10 cellular contexts compared by ENCODE assay signal in the genomic region with DNA sequence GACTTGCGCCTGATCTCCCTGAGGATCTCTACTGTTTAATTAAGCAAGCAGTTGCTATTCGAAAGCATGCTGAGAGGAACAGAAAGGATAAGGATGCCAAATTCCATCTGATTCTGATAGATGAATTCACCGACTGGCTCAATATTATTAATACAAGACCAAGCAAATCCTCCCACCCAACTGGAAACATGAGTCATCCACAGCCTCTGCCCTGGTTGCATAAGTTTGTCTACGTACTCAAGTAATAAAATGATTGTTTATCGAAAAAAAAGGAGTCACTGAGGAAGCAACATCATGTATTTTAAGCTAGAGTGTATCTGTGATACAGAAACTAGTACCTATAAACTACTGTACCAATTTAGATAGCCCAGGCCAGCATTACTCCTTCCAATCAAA. TPM values are rescaled to one million over a fixed set of nuclear protein-coding genes. Genes with fewer than 3 reads are reported as not detected.
DNase-seq lines count a peak whose midpoint lies in the region; ATAC-seq and TF ChIP-seq lines count a peak whose summit lies in the region.
"Had no signal": no experiment of that assay in that cellular context is flagged by ENCODE, and none has a peak within 500 bp of the region (broad histone marks: within the 10 kb centered on the region; RNA-seq: fewer than 3 reads in every experiment).

No MANE protein-coding gene starts in this region.

- H3K4me1 Mint-ChIP-seq in osteocyte (ENCODE audit: unreplicated experiment), result peaks cover 32% of the 10 kb centered on the region
- H3K4me1 Mint-ChIP-seq in activated CD8-positive, alpha-beta T cell treated with anti-CD3 and anti-CD28 coated beads, Interleukin-2, amount 10 ng/mL, durations not matched to agents 7 days and 5 days (ENCODE audit: low read depth), result peaks cover 12% of the 10 kb centered on the region

- H3K27me3 Mint-ChIP-seq in osteocyte (ENCODE audit: unreplicated experiment), result no peaks in the 10 kb centered on the region
- H3K27me3 Mint-ChIP-seq in activated CD8-positive, alpha-beta T cell treated with anti-CD3 and anti-CD28 coated beads, Interleukin-2, amount 10 ng/mL, durations not matched to agents 7 days and 5 days (ENCODE audit: low read depth), result no peaks in the 10 kb centered on the region

- no peak for ATAC-seq in activated CD8-positive, alpha-beta T cell treated with anti-CD3 and anti-CD28 coated beads, Interleukin-2, amount 10 ng/mL, durations not matched to agents 7 days and 5 days

- peaks cover 2% of the 10 kb centered on the region for H3K36me3 Mint-ChIP-seq in osteocyte (ENCODE audit: unreplicated experiment)
- H3K36me3 Mint-ChIP-seq in activated CD8-positive, alpha-beta T cell treated with anti-CD3 and anti-CD28 coated beads, Interleukin-2, amount 10 ng/mL, durations not matched to agents 7 days and 5 days (ENCODE audit: low read depth), result peaks cover 4% of the 10 kb centered on the region

- POLR2A ChIA-PET in activated CD8-positive, alpha-beta T cell treated with anti-CD3 and anti-CD28 coated beads, Interleukin-2, amount 10 ng/mL, durations not matched to agents 7 days and 5 days (lab: Charles Lee), result no interaction called here

- no peak for TF ChIP-seq CTCF in C4-2B (conservative IDR thresholded peaks at IDR 0.05)
- TF ChIP-seq CTCF in NB4 (IDR thresholded peaks at IDR 0.05; ENCODE audit: low read depth, low read length), result no peak
- TF ChIP-seq CTCF in osteocyte (IDR thresholded peaks at IDR 0.05), result no peak

- H3K27ac Mint-ChIP-seq in osteocyte (ENCODE audit: unreplicated experiment), result peak overlapping the region; percentile 81
- H3K27ac Mint-ChIP-seq in activated CD8-positive, alpha-beta T cell treated with anti-CD3 and anti-CD28 coated beads, Interleukin-2, amount 10 ng/mL, durations not matched to agents 7 days and 5 days, result no peak overlapping the region

- H3K4me3 ChIP-seq in NB4 (ENCODE audit: low read depth, low read length), result no peak overlapping the region

- H3K27ac ChIP-seq in C4-2B, result peak overlapping the region; percentile 31; the same call in 1 of the 2 replicates

- CTCF ChIA-PET in activated CD8-positive, alpha-beta T cell treated with anti-CD3 and anti-CD28 coated beads, Interleukin-2, amount 10 ng/mL, durations not matched to agents 7 days and 5 days (lab: Charles Lee), result interaction anchor here (2.6 kb wide), 1 partner anchor 25 kb away, joined by 16 read pairs; the partner anchor contains the start of gene ATAD2B

- no peak overlapping the region for H3K4me3 Mint-ChIP-seq in osteocyte (ENCODE audit: unreplicated experiment)
- no peak overlapping the region for H3K4me3 Mint-ChIP-seq in activated CD8-positive, alpha-beta T cell treated with anti-CD3 and anti-CD28 coated beads, Interleukin-2, amount 10 ng/mL, durations not matched to agents 7 days and 5 days

- H3K9me3 Mint-ChIP-seq in osteocyte (ENCODE audit: unreplicated experiment), result no peaks in the 10 kb centered on the region
- H3K9me3 Mint-ChIP-seq in activated CD8-positive, alpha-beta T cell treated with anti-CD3 and anti-CD28 coated beads, Interleukin-2, amount 10 ng/mL, durations not matched to agents 7 days and 5 days (ENCODE audit: insufficient read depth), result no peaks in the 10 kb centered on the region

- TF ChIP-seq POLR2A in NB4 (IDR thresholded peaks at IDR 0.05; ENCODE audit: extremely low read depth, insufficient read length), result no peak

- DNase-seq in NB4 (ENCODE audit: low read depth), result peak; percentile 81
- peak; percentile 80 for DNase-seq in dermis blood vessel endothelial cell
- no peak for DNase-seq in osteocyte (ENCODE audit: extremely low spot score, unreplicated experiment)
- no peak for DNase-seq in stimulated activated CD4-positive, alpha-beta T cell treated with anti-CD3 and anti-CD28 coated beads, Interleukin-4, amount 100 ng/mL, for 4 hours
- no peak for DNase-seq in hippocampal formation (lab: John Stamatoyannopoulos, UW)
- DNase-seq in activated CD8-positive, alpha-beta T cell treated with anti-CD3 and anti-CD28 coated beads, Interleukin-2, amount 10 ng/mL, durations not matched to agents 7 days and 5 days, result no peak
- DNase-seq in NCI-H1105 treated with DMSO at 0.1 percent for 48 hours (lab: John Stamatoyannopoulos, UW), result no peak
- DNase-seq: H7, MM.1S had no signal

RNA-seq across cellular contexts. Expression of gene ATAD2B, which starts 26.0 kb away (rescaled TPM):
- total RNA-seq in dermis blood vessel endothelial cell (15.6 and 23.3 TPM in 2 replicates), osteocyte (23.8 and 27.3 TPM in 2 replicates)
- 10 to 100 TPM; 28.2 to 32.0 TPM for total RNA-seq in activated CD8-positive, alpha-beta T cell treated with anti-CD3 and anti-CD28 coated beads, Interleukin-2, amount 10 ng/mL, durations not matched to agents 7 days and 5 days

RNA-seq across cellular contexts. Expression of gene UBXN2A, which starts 39.3 kb away (rescaled TPM):
- total RNA-seq in dermis blood vessel endothelial cell (13.1 and 17.0 TPM in 2 replicates), osteocyte (18.8 and 18.9 TPM in 2 replicates)
- total RNA-seq in activated CD8-positive, alpha-beta T cell treated with anti-CD3 and anti-CD28 coated beads, Interleukin-2, amount 10 ng/mL, durations not matched to agents 7 days and 5 days, result 10 to 100 TPM; 13.0 to 14.3 TPM

Comparison
In these comparisons a context has a peak if more than half of its experiments do, and no peak if none do; other contexts are left out.
1. DNase-seq: peak in NB4 (single experiment) and dermis blood vessel endothelial cell (single experiment); none in osteocyte (single experiment), stimulated activated CD4-positive, alpha-beta T cell treated with anti-CD3 and anti-CD28 coated beads, Interleukin-4, amount 100 ng/mL, for 4 hours (0 of 2), hippocampal formation (0 of 2), activated CD8-positive, alpha-beta T cell treated with anti-CD3 and anti-CD28 coated beads, Interleukin-2, amount 10 ng/mL, durations not matched to agents 7 days and 5 days (single experiment) and NCI-H1105 treated with DMSO at 0.1 percent for 48 hours (single experiment).